Comparison of ENCODE assay signal across 11 cellular contexts in the genomic region with DNA sequence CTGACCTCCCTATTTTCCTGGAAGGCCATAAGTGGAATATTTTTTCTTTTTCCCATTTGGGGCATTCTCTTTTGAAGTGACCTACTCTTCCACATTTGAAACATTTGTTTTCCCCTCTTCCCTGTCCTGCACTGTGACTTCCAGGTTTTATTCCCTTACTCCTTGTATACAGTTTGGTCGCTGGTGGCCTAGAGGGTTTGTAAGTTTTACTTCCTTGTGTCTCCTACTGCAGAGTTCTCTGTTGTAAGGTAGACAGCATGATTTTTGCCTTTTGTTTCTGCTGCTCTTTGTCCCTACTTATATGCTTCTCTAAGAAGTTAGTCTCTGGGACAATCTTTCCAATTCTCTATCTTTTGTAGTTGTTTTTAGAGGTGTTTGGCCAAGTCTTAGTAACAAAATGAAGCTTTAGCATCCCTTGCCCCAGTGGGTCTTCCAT. TPM values are rescaled to one million over a fixed set of nuclear protein-coding genes. Genes with fewer than 3 reads are reported as not detected.
A peak's percentile ranks its signal among the peaks of the same experiment; 100 is the strongest.
DNase-seq lines count a peak whose midpoint lies in the region; ATAC-seq and TF ChIP-seq lines count a peak whose summit lies in the region.
"Had no signal": no experiment of that assay in that cellular context is flagged by ENCODE, and none has a peak within 500 bp of the region (broad histone marks: within the 10 kb centered on the region; RNA-seq: fewer than 3 reads in every experiment).

No MANE protein-coding gene starts in this region.

- H3K27ac ChIP-seq in HUES48 (ENCODE audit: low read depth, low read length) = peak overlapping the region; percentile 88

- peak overlapping the region; percentile 79 for H3K27ac Mint-ChIP-seq in Caco-2 (ENCODE audit: unreplicated experiment)
- no peak overlapping the region for H3K27ac Mint-ChIP-seq in activated T-helper 2 cell treated with anti-CD3 and anti-CD28 coated beads, Interferon-gamma antibody, Interleukin-2, Interleukin-4, amounts not matched to agents 10 μg/mL and 5 μg/mL and 100 μg/mL, durations not matched to agents 14 hours and 24 hours and 36 hours
- H3K27ac Mint-ChIP-seq in naive B cell = peak overlapping the region in 4 of 6 donors; percentile 20 to 96 (median 58)

- no peak overlapping the region for H3K4me3 ChIP-seq in Caco-2 (ENCODE audit: low read depth, low read length)
- peak overlapping the region; percentile 44 for H3K4me3 ChIP-seq in HUES48 (ENCODE audit: low read depth, low read length)

- H3K36me3 ChIP-seq in Caco-2 (ENCODE audit: control insufficient read depth, insufficient read depth, low read length) (peaks cover 79% of the 10 kb centered on the region), HUES48 (ENCODE audit: control insufficient read depth, insufficient read depth, low read length) (peaks cover 99% of the 10 kb centered on the region)

- peak overlapping the region; percentile 81 for H3K4me3 Mint-ChIP-seq in Caco-2 (ENCODE audit: unreplicated experiment)
- H3K4me3 Mint-ChIP-seq in activated T-helper 2 cell treated with anti-CD3 and anti-CD28 coated beads, Interferon-gamma antibody, Interleukin-2, Interleukin-4, amounts not matched to agents 10 μg/mL and 5 μg/mL and 100 μg/mL, durations not matched to agents 14 hours and 24 hours and 36 hours (ENCODE audit: low read depth) = peak overlapping the region; percentile 7
- peak overlapping the region in 3 of 8 donors; percentile 36 to 57 (median 50) for H3K4me3 Mint-ChIP-seq in naive B cell

- H3K36me3 Mint-ChIP-seq in Caco-2 (ENCODE audit: insufficient read depth, unreplicated experiment) (peaks cover 100% of the 10 kb centered on the region), naive B cell (peaks cover 94 to 99% of the 10 kb centered on the region in 2 donors)
- peaks cover 100% of the 10 kb centered on the region for H3K36me3 Mint-ChIP-seq in activated T-helper 2 cell treated with anti-CD3 and anti-CD28 coated beads, Interferon-gamma antibody, Interleukin-2, Interleukin-4, amounts not matched to agents 10 μg/mL and 5 μg/mL and 100 μg/mL, durations not matched to agents 14 hours and 24 hours and 36 hours (ENCODE audit: low read depth)

- H3K27me3 Mint-ChIP-seq in Caco-2 (ENCODE audit: insufficient read depth, unreplicated experiment) (peaks cover 5% of the 10 kb centered on the region), naive B cell (no peaks in the 10 kb centered on the region)
- H3K27me3 Mint-ChIP-seq in activated T-helper 2 cell treated with anti-CD3 and anti-CD28 coated beads, Interferon-gamma antibody, Interleukin-2, Interleukin-4, amounts not matched to agents 10 μg/mL and 5 μg/mL and 100 μg/mL, durations not matched to agents 14 hours and 24 hours and 36 hours (ENCODE audit: low read depth) = no peaks in the 10 kb centered on the region

- H3K27me3 ChIP-seq in Caco-2 (replicated peaks; ENCODE audit: control insufficient read depth, insufficient read depth, low read length) (no peaks in the 10 kb centered on the region), HUES48 (ENCODE audit: control insufficient read depth, insufficient read depth, low read length) (no peaks in the 10 kb centered on the region)

- ATAC-seq in naive B cell (ENCODE audit: low read depth in 2 of 2) (no peak), GM19324 (IDR thresholded peaks at IDR 0.05; ENCODE audit: low FRiP score, unreplicated experiment) (no peak)

- peaks cover 69% of the 10 kb centered on the region for H3K9me3 Mint-ChIP-seq in Caco-2 (ENCODE audit: unreplicated experiment)
- H3K9me3 Mint-ChIP-seq in activated T-helper 2 cell treated with anti-CD3 and anti-CD28 coated beads, Interferon-gamma antibody, Interleukin-2, Interleukin-4, amounts not matched to agents 10 μg/mL and 5 μg/mL and 100 μg/mL, durations not matched to agents 14 hours and 24 hours and 36 hours = peaks cover 68% of the 10 kb centered on the region
- H3K9me3 Mint-ChIP-seq in naive B cell = peaks cover 35 to 81% (median 78%) of the 10 kb centered on the region in 7 donors

- POLR2A ChIA-PET in Caco-2 (lab: Charles Lee) = no interaction called here

- no TSS peak for BruUV-seq in Caco-2 (replicated peaks; lab: Mats Ljungman, UMichigan)

- H3K9ac ChIP-seq in HUES48 (ENCODE audit: low read depth, low read length) = peak overlapping the region; percentile 28

- H3K9me3 ChIP-seq in Caco-2 = peaks cover 67% of the 10 kb centered on the region
- 0 out of 2 replicates have a peak, but pooled peaks cover 2% of the 10 kb centered on the region for H3K9me3 ChIP-seq in HUES48 (ENCODE audit: control insufficient read depth, insufficient read depth, low read length)

- peak in 1 of 2 experiments; percentile 22 for DNase-seq in Caco-2
- DNase-seq in activated T-helper 2 cell treated with anti-CD3 and anti-CD28 coated beads, Interferon-gamma antibody, Interleukin-2, Interleukin-4, amounts not matched to agents 10 μg/mL and 5 μg/mL and 100 μg/mL, durations not matched to agents 14 hours and 24 hours and 36 hours (ENCODE audit: low spot score) = no peak
- no peak for DNase-seq in naive B cell
- no peak for DNase-seq in RKO (ENCODE audit: low spot score)
- no peak for DNase-seq in NCI-H2227 treated with DMSO at 0.1 percent for 48 hours (lab: John Stamatoyannopoulos, UW)
- DNase-seq in stimulated activated CD4-positive, alpha-beta T cell treated with anti-CD3 and anti-CD28 coated beads, Interleukin-2, amount 100 ng/mL, for 24 hours = no peak
- DNase-seq: islet precursor cell, NCI-H345, T-helper 9 cell had no signal

- TF ChIP-seq CTCF in Caco-2 (IDR thresholded peaks at IDR 0.05; ENCODE audit: insufficient read depth in 1 of 2, low read depth in 1 of 2, low read length in 1 of 2, severe bottlenecking in 1 of 2, unreplicated experiment in 1 of 2) = no peak

- intact Hi-C loops in Caco-2 (cut with micrococcal nuclease; ENCODE audit: unreplicated experiment) = no loop called here
- intact Hi-C loops in activated T-helper 2 cell treated with anti-CD3 and anti-CD28 coated beads, Interferon-gamma antibody, Interleukin-2, Interleukin-4, amounts not matched to agents 10 μg/mL and 5 μg/mL and 100 μg/mL, durations not matched to agents 14 hours and 24 hours and 36 hours (cut with micrococcal nuclease) = no loop called here

- CTCF ChIA-PET in Caco-2 (lab: Charles Lee) = interaction anchor here (0.6 kb wide), 1 partner anchor 189 kb away, joined by 3 read pairs; no protein-coding TSS in a partner anchor

- H3K4me1 Mint-ChIP-seq in Caco-2 (ENCODE audit: low read depth, unreplicated experiment) = peaks cover 98% of the 10 kb centered on the region
- H3K4me1 Mint-ChIP-seq in activated T-helper 2 cell treated with anti-CD3 and anti-CD28 coated beads, Interferon-gamma antibody, Interleukin-2, Interleukin-4, amounts not matched to agents 10 μg/mL and 5 μg/mL and 100 μg/mL, durations not matched to agents 14 hours and 24 hours and 36 hours (ENCODE audit: low read depth) = peaks cover 67% of the 10 kb centered on the region
- H3K4me1 Mint-ChIP-seq in naive B cell = peaks cover 40 to 71% (median 50%) of the 10 kb centered on the region in 3 donors

- H3K4me1 ChIP-seq in Caco-2 = peaks cover 94% of the 10 kb centered on the region
- H3K4me1 ChIP-seq in HUES48 (ENCODE audit: control insufficient read depth, insufficient read depth, low read length) = peaks cover 43% of the 10 kb centered on the region

RNA-seq across cellular contexts. Expression of gene ZNFX1, which starts 7.4 kb away (rescaled TPM):
- total RNA-seq in Caco-2 (2022) = 34.0 and 34.7 TPM in 2 replicates
- 49.3 and 51.0 TPM in 2 replicates for total RNA-seq in activated T-helper 2 cell treated with anti-CD3 and anti-CD28 coated beads, Interferon-gamma antibody, Interleukin-2, Interleukin-4, amounts not matched to agents 10 μg/mL and 5 μg/mL and 100 μg/mL, durations not matched to agents 14 hours and 24 hours and 36 hours
- 10 to 100 TPM; 18.2 to 41.8 (median 22.7) TPM for polyA plus RNA-seq in naive B cell (ENCODE audit: low read depth in 6 of 6)
